In the genomic region with DNA sequence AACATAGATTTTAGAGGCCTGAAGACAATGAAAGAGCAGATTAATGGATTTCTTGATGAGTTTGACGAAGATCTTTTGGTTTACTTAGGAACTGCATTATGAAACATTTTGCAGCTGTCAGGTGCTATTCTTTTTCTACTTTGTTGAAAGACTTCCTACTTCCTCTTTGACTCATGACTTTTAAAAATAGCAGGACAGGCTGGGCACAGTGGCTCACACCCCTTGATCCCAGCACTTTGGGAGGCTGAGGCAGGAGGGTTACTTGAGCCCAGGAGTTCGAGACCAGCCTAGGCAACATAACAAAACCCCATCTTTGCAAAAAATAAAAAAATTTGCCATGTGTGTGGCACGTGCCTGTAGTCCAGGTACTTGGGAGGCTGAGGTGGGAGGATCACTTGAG, we compare ENCODE assay signal across 10 cellular contexts. TPM values are rescaled to one million over a fixed set of nuclear protein-coding genes. Genes with fewer than 3 reads are reported as not detected.
A peak's percentile ranks its signal among the peaks of the same experiment; 100 is the strongest.
DNase-seq lines count a peak whose midpoint lies in the region; ATAC-seq, FAIRE-seq and TF ChIP-seq lines count a peak whose summit lies in the region.
"Had no signal": no experiment of that assay in that cellular context is flagged by ENCODE, and none has a peak within 500 bp of the region (broad histone marks: within the 10 kb centered on the region; RNA-seq: fewer than 3 reads in every experiment).

No MANE protein-coding gene starts in this region.

- H3K4me1 Mint-ChIP-seq in stimulated activated naive CD8-positive, alpha-beta T cell treated with anti-CD3 and anti-CD28 coated beads, Interleukin-15, amount 100 ng/mL, for 72 hours, result peaks cover 24% of the 10 kb centered on the region

- H3K79me2 ChIP-seq in K562 (ENCODE audit: control insufficient read depth, insufficient read depth, low read length), result no peaks in the 10 kb centered on the region

- no peak for TF ChIP-seq RAD21 in K562 (CRISPR knock-in tag; conservative IDR thresholded peaks at IDR 0.05 in 1 of 2, IDR thresholded peaks at IDR 0.05 in 1 of 2)

- no peak for TF ChIP-seq CTCF in K562 (IDR thresholded peaks at IDR 0.05 in 2 of 3, conservative IDR thresholded peaks at IDR 0.05 in 1 of 3; ENCODE audit: insufficient read depth in 2 of 3, low read depth in 1 of 3, low read length in 3 of 3)

- no peak for FAIRE-seq in K562 (lab: Jason Lieb, UNC)

- H3K9me3 Mint-ChIP-seq in stimulated activated naive CD8-positive, alpha-beta T cell treated with anti-CD3 and anti-CD28 coated beads, Interleukin-15, amount 100 ng/mL, for 72 hours, result no peaks in the 10 kb centered on the region
- H3K9me3 Mint-ChIP-seq: CD4-positive, alpha-beta T cell had no signal

- DNase-seq in Right ventricle myocardium superior (no peak), Right ventricle myocardium inferior (ENCODE audit: missing footprints) (no peak), KBM-7 (peak; percentile 40), K562 (ENCODE audit: extremely low read depth in 1 of 4, low spot score in 3 of 4) (no peak), NCI-H345 (lab: John Stamatoyannopoulos, UW) (no peak), NCI-H510A (lab: John Stamatoyannopoulos, UW) (no peak)
- no peak for DNase-seq in stimulated activated naive CD8-positive, alpha-beta T cell treated with anti-CD3 and anti-CD28 coated beads, Interleukin-15, amount 100 ng/mL, for 72 hours
- DNase-seq: activated CD8-positive, alpha-beta memory T cell treated with anti-CD3 and anti-CD28 coated beads, Interleukin-2, amount 50 U/mL, for 4 hours; CD4-positive, alpha-beta T cell had no signal

- H3K9ac ChIP-seq in K562 (ENCODE audit: insufficient read depth in 1 of 2, low read depth in 2 of 2, low read length in 2 of 2), result no peak overlapping the region

- H3K9me1 ChIP-seq in K562 (ENCODE audit: control insufficient read depth, insufficient read depth, low read length), result no peaks in the 10 kb centered on the region

- ATAC-seq in Right ventricle myocardium superior (ENCODE audit: poor library complexity) (peak; percentile 45), Right ventricle myocardium inferior (no peak), K562 (no peak), HG02938 (IDR thresholded peaks at IDR 0.05; ENCODE audit: unreplicated experiment) (no peak)
- ATAC-seq in stimulated activated naive CD8-positive, alpha-beta T cell treated with anti-CD3 and anti-CD28 coated beads, Interleukin-15, amount 100 ng/mL, for 72 hours, result no peak

- H3K27ac ChIP-seq in K562 (ENCODE audit: extremely low read depth, low read depth, low read length), result no peak overlapping the region

- TSS peak; percentile 14 for BruUV-seq in K562 (replicated peaks; lab: Mats Ljungman, UMichigan)

- TF ChIP-seq POLR2A in K562 (conservative IDR thresholded peaks at IDR 0.05), result no peak

- TF ChIP-seq EP300 in K562 (IDR thresholded peaks at IDR 0.05; ENCODE audit: low read length), result no peak

- H3K4me2 ChIP-seq in K562 (ENCODE audit: insufficient read depth, low read length), result no peak overlapping the region

- intact Hi-C loops in Right ventricle myocardium superior (cut with DNase I), result no loop called here
- intact Hi-C loops in Right ventricle myocardium inferior (cut with DNase I), result no loop called here
- intact Hi-C loops in K562 (cut with micrococcal nuclease), result no loop called here

- H3K36me3 ChIP-seq in K562 (ENCODE audit: control insufficient read depth, insufficient read depth, low read length), result peaks cover 73% of the 10 kb centered on the region

- CTCF ChIA-PET in K562 (lab: Yijun Ruan, JAX; ENCODE audit: low intra/inter-chr PET ratio), result no interaction called here

- H3K27me3 Mint-ChIP-seq in stimulated activated naive CD8-positive, alpha-beta T cell treated with anti-CD3 and anti-CD28 coated beads, Interleukin-15, amount 100 ng/mL, for 72 hours, result no peaks in the 10 kb centered on the region
- H3K27me3 Mint-ChIP-seq: CD4-positive, alpha-beta T cell had no signal

- no peak overlapping the region for H2AFZ ChIP-seq in K562 (ENCODE audit: low read depth, low read length)

- WGBS in K562 (ENCODE audit: insufficient coverage, low coverage, missing lambda C conversion rate), result 82% methylated on average over 3 of the region's 3 CpGs

- H4K20me1 ChIP-seq in K562 (replicated peaks; ENCODE audit: control insufficient read depth, insufficient read depth, low read length), result no peaks in the 10 kb centered on the region

- H3K4me3 ChIP-seq in K562, result no peak overlapping the region

- no peak overlapping the region for H3K4me3 Mint-ChIP-seq in stimulated activated naive CD8-positive, alpha-beta T cell treated with anti-CD3 and anti-CD28 coated beads, Interleukin-15, amount 100 ng/mL, for 72 hours
- H3K4me3 Mint-ChIP-seq: CD4-positive, alpha-beta T cell had no signal

- no peaks in the 10 kb centered on the region for H3K4me1 ChIP-seq in K562 (replicated peaks in 1 of 2; ENCODE audit: control insufficient read depth in 2 of 2, insufficient read depth in 2 of 2, low read length in 2 of 2)

- POLR2A ChIA-PET in K562 (lab: Yijun Ruan, JAX), result interaction anchor here (1.0 kb wide), 1 partner anchor 12 kb away, joined by 3 read pairs; no protein-coding TSS in a partner anchor

- in situ Hi-C loops in KBM-7 (cut with MboI; ENCODE audit: low pct_unique_long_range_greater_than_20kb, low sequenced_read_pairs), result no loop called here
- in situ Hi-C loops in K562 (cut with MboI), result no loop called here

- peak overlapping the region; percentile 20 to 76 for H3K27ac Mint-ChIP-seq in stimulated activated naive CD8-positive, alpha-beta T cell treated with anti-CD3 and anti-CD28 coated beads, Interleukin-15, amount 100 ng/mL, for 72 hours
- H3K27ac Mint-ChIP-seq: CD4-positive, alpha-beta T cell had no signal

- no peaks in the 10 kb centered on the region for H3K27me3 ChIP-seq in K562 (ENCODE audit: control insufficient read depth in 2 of 2, insufficient read depth in 2 of 2, low read length in 2 of 2)

- H3K9me3 ChIP-seq in K562 (replicated peaks; ENCODE audit: control insufficient read depth, insufficient read depth, low read depth, low read length), result no peaks in the 10 kb centered on the region

TF ChIP-seq in K562, 482 proteins besides CTCF, POLR2A, EP300 and RAD21 (continues in another document):
- TF ChIP-seq, protein P1, sequence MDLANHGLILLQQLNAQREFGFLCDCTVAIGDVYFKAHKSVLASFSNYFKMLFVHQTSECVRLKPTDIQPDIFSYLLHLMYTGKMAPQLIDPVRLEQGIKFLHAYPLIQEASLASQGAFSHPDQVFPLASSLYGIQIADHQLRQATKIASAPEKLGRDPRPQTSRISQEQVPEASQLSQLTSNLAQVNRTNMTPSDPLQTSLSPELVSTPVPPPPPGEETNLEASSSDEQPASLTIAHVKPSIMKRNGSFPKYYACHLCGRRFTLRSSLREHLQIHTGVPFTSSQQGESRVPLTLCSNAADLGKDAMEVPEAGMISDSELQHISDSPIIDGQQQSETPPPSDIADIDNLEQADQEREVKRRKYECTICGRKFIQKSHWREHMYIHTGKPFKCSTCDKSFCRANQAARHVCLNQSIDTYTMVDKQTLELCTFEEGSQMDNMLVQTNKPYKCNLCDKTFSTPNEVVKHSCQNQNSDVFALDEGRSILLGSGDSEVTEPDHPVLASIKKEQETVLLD (IDR thresholded peaks at IDR 0.05), result no peak
- TF ChIP-seq ZNF586 (CRISPR knock-in tag; conservative IDR thresholded peaks at IDR 0.05) (no peak), RAD51 (IDR thresholded peaks at IDR 0.05; ENCODE audit: borderline replicate concordance, low read depth) (no peak), ZNF431 (CRISPR knock-in tag; IDR thresholded peaks at IDR 0.05) (no peak), ZNF282 (CRISPR knock-in tag; IDR thresholded peaks at IDR 0.05) (no peak)
- TF ChIP-seq, protein P2, sequence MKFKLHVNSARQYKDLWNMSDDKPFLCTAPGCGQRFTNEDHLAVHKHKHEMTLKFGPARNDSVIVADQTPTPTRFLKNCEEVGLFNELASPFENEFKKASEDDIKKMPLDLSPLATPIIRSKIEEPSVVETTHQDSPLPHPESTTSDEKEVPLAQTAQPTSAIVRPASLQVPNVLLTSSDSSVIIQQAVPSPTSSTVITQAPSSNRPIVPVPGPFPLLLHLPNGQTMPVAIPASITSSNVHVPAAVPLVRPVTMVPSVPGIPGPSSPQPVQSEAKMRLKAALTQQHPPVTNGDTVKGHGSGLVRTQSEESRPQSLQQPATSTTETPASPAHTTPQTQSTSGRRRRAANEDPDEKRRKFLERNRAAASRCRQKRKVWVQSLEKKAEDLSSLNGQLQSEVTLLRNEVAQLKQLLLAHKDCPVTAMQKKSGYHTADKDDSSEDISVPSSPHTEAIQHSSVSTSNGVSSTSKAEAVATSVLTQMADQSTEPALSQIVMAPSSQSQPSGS (CRISPR knock-in tag; IDR thresholded peaks at IDR 0.05), result no peak

RNA-seq across cellular contexts. Expression of gene ITCH, which starts 52.0 kb away (rescaled TPM):
- total RNA-seq in Right ventricle myocardium superior, result 39.9 TPM
- 39.8 TPM for total RNA-seq in Right ventricle myocardium inferior
- total RNA-seq in K562 (2011; cell fraction: chromatin; rRNA removed; ENCODE audit: low replicate concordance), result 71.0 and 115 TPM in 2 replicates
- total RNA-seq in K562 (2011; cell fraction: nucleolus; rRNA removed), result 13.7 and 67.9 TPM in 2 replicates
- 29.8 and 33.7 TPM in 2 replicates for total RNA-seq in K562 (2011; cell fraction: nucleoplasm; rRNA removed)
- 20.5 and 22.9 TPM in 2 replicates for total RNA-seq in K562 (2014; rRNA removed)
- total RNA-seq in K562 (2014; rRNA removed; fragmentation: Illumina TruSeq; extraction: Trizol), result 53.0 and 56.7 TPM in 2 replicates
- 44.4 and 52.5 TPM in 2 replicates for total RNA-seq in K562 (2015; rRNA removed; fragmentation: Illumina TruSeq; extraction: Trizol)
- 40.2 and 41.6 TPM in 2 replicates for total RNA-seq in K562 (2021)
- 14.3 and 17.5 TPM in 2 replicates for polyA plus RNA-seq in K562 (2011; rRNA removed)
- 3.4 and 5.9 TPM in 2 replicates for polyA plus RNA-seq in K562 (2011; cell fraction: cytosol; rRNA removed)
- 10.8 and 14.6 TPM in 2 replicates for polyA plus RNA-seq in K562 (2011; cell fraction: nucleus; rRNA removed)
- 17.4 and 18.9 TPM in 2 replicates for polyA plus RNA-seq in K562 (2012)
- polyA plus RNA-seq in K562 (2014; fragmentation: Illumina TruSeq; extraction: Trizol), result 27.5 and 33.2 TPM in 2 replicates
- polyA plus RNA-seq in K562 (2014; fragmentation: Nextera tagmentation; extraction: Ambion mirVana), result 10 to 100 TPM in 1 of 2 experiments, 1 to 10 TPM in 1; 7.5 to 13.1 TPM
- 15.3 and 19.0 TPM in 2 replicates for polyA plus RNA-seq in K562 (2014; rRNA removed)
- 54.4 and 70.3 TPM in 2 replicates for polyA minus RNA-seq in K562 (2011; rRNA and poly(A)+ RNA removed)
- 16.2 and 19.9 TPM in 2 replicates for polyA minus RNA-seq in K562 (2011; cell fraction: cytosol; rRNA and poly(A)+ RNA removed)
- polyA minus RNA-seq in K562 (2011; cell fraction: nucleus; rRNA and poly(A)+ RNA removed), result 19.8 and 35.3 TPM in 2 replicates
